In the genomic region with DNA sequence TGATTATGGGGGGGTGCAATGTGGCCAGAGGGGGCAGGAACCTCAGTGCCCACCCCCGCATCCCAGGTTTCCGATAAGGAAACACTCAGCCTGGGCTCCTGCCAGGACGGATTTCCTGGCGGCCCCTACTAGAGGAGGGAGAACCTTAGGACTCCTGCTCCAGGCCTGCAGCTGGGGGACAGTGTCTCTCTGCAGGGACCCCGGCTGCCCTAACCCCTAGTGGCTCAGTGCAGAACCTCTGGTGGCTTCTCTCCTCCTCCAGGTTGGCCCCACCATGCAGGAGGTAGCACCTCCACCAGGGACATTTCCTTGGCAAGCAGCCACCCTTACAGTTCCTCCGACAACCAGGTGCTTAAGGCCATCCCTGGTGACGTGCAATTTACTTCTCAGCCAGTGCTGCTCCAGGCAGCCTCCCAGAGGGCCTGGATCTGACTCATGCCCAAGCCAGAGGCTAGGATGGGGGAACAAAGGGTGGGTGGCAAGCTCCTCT, we compare ENCODE assay signal across 13 cellular contexts. TPM values are rescaled to one million over a fixed set of nuclear protein-coding genes. Genes with fewer than 3 reads are reported as not detected.
DNase-seq lines count a peak whose midpoint lies in the region; ATAC-seq and TF ChIP-seq lines count a peak whose summit lies in the region.
"Had no signal": no experiment of that assay in that cellular context is flagged by ENCODE, and none has a peak within 500 bp of the region (broad histone marks: within the 10 kb centered on the region; RNA-seq: fewer than 3 reads in every experiment).

No MANE protein-coding gene starts in this region.

- H3K4ac ChIP-seq in mesenchymal stem cell (ENCODE audit: low read depth in 1 of 2, low read length in 2 of 2): no peak overlapping the region

- H4K91ac ChIP-seq in mesenchymal stem cell (ENCODE audit: low read length): no peak overlapping the region

- no peak overlapping the region for H2AK5ac ChIP-seq in mesenchymal stem cell (ENCODE audit: low read length, severe bottlenecking)

- no peak overlapping the region for H3K9ac ChIP-seq in mesenchymal stem cell (ENCODE audit: low read length)

- H3K4me3 ChIP-seq in left lung: no peak overlapping the region
- no peak overlapping the region for H3K4me3 ChIP-seq in mesenchymal stem cell (ENCODE audit: insufficient read depth in 1 of 2, low read depth in 1 of 2, low read length in 2 of 2)
- H3K4me3 ChIP-seq in WERI-Rb-1 (ENCODE audit: low read depth, low read length): no peak overlapping the region

- peaks cover 0 to 5% of the 10 kb centered on the region in 2 donors for H3K4me1 ChIP-seq in left lung
- H3K4me1 ChIP-seq in mesenchymal stem cell (ENCODE audit: control insufficient read depth, insufficient read depth, low read depth, low read length): peaks cover 14% of the 10 kb centered on the region

- no peak overlapping the region for H4K8ac ChIP-seq in mesenchymal stem cell (ENCODE audit: low read length)

- H2AFZ ChIP-seq in mesenchymal stem cell (ENCODE audit: low read depth, low read length): no peak overlapping the region

- TF ChIP-seq CTCF in left lung (IDR thresholded peaks at IDR 0.05) (no peak), WERI-Rb-1 (IDR thresholded peaks at IDR 0.05; ENCODE audit: low read depth, low read length) (no peak)

- H3K27ac ChIP-seq in left lung (peak overlapping the region in 1 of 2 donors; percentile 38), mesenchymal stem cell (ENCODE audit: low read length, poor library complexity, severe bottlenecking) (no peak overlapping the region), WERI-Rb-1 (no peak overlapping the region)

- no peak overlapping the region for H2BK15ac ChIP-seq in mesenchymal stem cell (ENCODE audit: low read depth, poor library complexity, severe bottlenecking)

- H3K14ac ChIP-seq in mesenchymal stem cell (ENCODE audit: low read length in 2 of 2): no peak overlapping the region

- H3K79me1 ChIP-seq in mesenchymal stem cell (replicated peaks; ENCODE audit: low read length, poor library complexity, severe bottlenecking): no peaks in the 10 kb centered on the region

- H3K36me3 ChIP-seq in left lung: peaks cover 0 to 45% of the 10 kb centered on the region in 2 donors
- H3K36me3 ChIP-seq in mesenchymal stem cell (ENCODE audit: control insufficient read depth in 1 of 2, insufficient read depth in 2 of 2, low read depth in 1 of 2, low read length in 2 of 2): peaks cover 0 to 24% of the 10 kb centered on the region in 2 experiments
- H3K36me3 ChIP-seq in WERI-Rb-1: peaks cover 31% of the 10 kb centered on the region

- H2BK5ac ChIP-seq in mesenchymal stem cell (ENCODE audit: low read depth, low read length, poor library complexity, severe bottlenecking): no peak overlapping the region

- DNase-seq in D341Med (ENCODE audit: low spot score) (peak; percentile 68), HT1080 (ENCODE audit: low read depth) (peak; percentile 32), amniotic epithelial cell (ENCODE audit: low read depth) (peak; percentile 17), left lung (no peak), hypothalamus (lab: John Stamatoyannopoulos, UW) (no peak), mesenchymal stem cell (no peak), WERI-Rb-1 (no peak), NCI-H774 (lab: John Stamatoyannopoulos, UW) (no peak)
- DNase-seq: activated CD4-positive, alpha-beta T cell treated with anti-CD3 and anti-CD28 coated beads for 1 hour; activated naive CD4-positive, alpha-beta T cell treated with anti-CD3 and anti-CD28 coated beads, Interleukin-2, amount 50 U/mL, for 16 hours; CD8-positive, alpha-beta memory T cell; erythroblast; NCI-H524 treated with DMSO at 0.1 percent for 48 hours had no signal

- H3K4me2 ChIP-seq in mesenchymal stem cell (ENCODE audit: low read length, poor library complexity, severe bottlenecking): no peak overlapping the region

- H3K23ac ChIP-seq in mesenchymal stem cell (ENCODE audit: low read length in 2 of 2): no peak overlapping the region

- H2BK12ac ChIP-seq in mesenchymal stem cell (ENCODE audit: low read length in 2 of 2): no peak overlapping the region

- H3K27me3 ChIP-seq in left lung (peaks cover 0 to 16% of the 10 kb centered on the region in 2 donors), mesenchymal stem cell (ENCODE audit: control insufficient read depth in 1 of 2, insufficient read depth in 1 of 2, low read length in 2 of 2) (peaks cover 0 to 26% of the 10 kb centered on the region in 2 experiments), WERI-Rb-1 (ENCODE audit: insufficient read depth, low read depth, severe bottlenecking) (no peaks in the 10 kb centered on the region)

- 86% methylated on average over 6 of the region's 7 CpGs for WGBS in mesenchymal stem cell

- ATAC-seq in left lung: peak; percentile 37

- intact Hi-C loops in left lung (cut with DNase I): no loop called here

- H3K9me3 ChIP-seq in left lung (no peaks in the 10 kb centered on the region), mesenchymal stem cell (ENCODE audit: control insufficient read depth, low read length) (no peaks in the 10 kb centered on the region), WERI-Rb-1 (ENCODE audit: severe bottlenecking) (no peaks in the 10 kb centered on the region)

- no peak overlapping the region for H2BK120ac ChIP-seq in mesenchymal stem cell (ENCODE audit: low read depth, low read length)

- H3K18ac ChIP-seq in mesenchymal stem cell (ENCODE audit: low read depth in 1 of 2, low read length in 2 of 2): no peak overlapping the region

RNA-seq across cellular contexts. Expression of a gene that starts 31.9 kb away (rescaled TPM):
- total RNA-seq in HT1080 (2014; rRNA removed; shearing (Covaris generic)): 0.90 and 1.2 TPM in 2 replicates
- polyA plus RNA-seq in HT1080 (2015; cell fraction: cytosol; rRNA removed): 2.2 and 2.6 TPM in 2 replicates
- polyA plus RNA-seq in HT1080 (2015; cell fraction: nucleus; rRNA removed): 0.73 and 2.3 TPM in 2 replicates
- total RNA-seq in left lung: 1 to 10 TPM; 5.7 to 8.2 TPM
- polyA plus RNA-seq in mesenchymal stem cell (2013, experiment 1 of 2): 2.3 TPM
- 1.9 TPM for polyA plus RNA-seq in mesenchymal stem cell (2013, experiment 2 of 2)

RNA-seq across cellular contexts. Expression of a gene that starts 37.7 kb away (rescaled TPM):
- not detected in 2 replicates for total RNA-seq in HT1080 (2014; rRNA removed; shearing (Covaris generic))
- not detected in 2 replicates for polyA plus RNA-seq in HT1080 (2015; cell fraction: cytosol; rRNA removed)
- polyA plus RNA-seq in HT1080 (2015; cell fraction: nucleus; rRNA removed): not detected in 2 replicates
- total RNA-seq in left lung: not detected
- not detected for polyA plus RNA-seq in mesenchymal stem cell (2013, experiment 1 of 2)
- not detected for polyA plus RNA-seq in mesenchymal stem cell (2013, experiment 2 of 2)
- total RNA-seq: CD8-positive, alpha-beta memory T cell had no signal

Comparison
In these comparisons a context has a peak if more than half of its experiments do, and no peak if none do; other contexts are left out.
1. DNase-seq: peak in D341Med (single experiment), HT1080 (single experiment) and amniotic epithelial cell (single experiment); none in left lung (0 of 2), hypothalamus (0 of 51), mesenchymal stem cell (single experiment), WERI-Rb-1 (single experiment) and NCI-H774 (single experiment).